ENCODE assay signal across 28 cellular contexts in the genomic region with DNA sequence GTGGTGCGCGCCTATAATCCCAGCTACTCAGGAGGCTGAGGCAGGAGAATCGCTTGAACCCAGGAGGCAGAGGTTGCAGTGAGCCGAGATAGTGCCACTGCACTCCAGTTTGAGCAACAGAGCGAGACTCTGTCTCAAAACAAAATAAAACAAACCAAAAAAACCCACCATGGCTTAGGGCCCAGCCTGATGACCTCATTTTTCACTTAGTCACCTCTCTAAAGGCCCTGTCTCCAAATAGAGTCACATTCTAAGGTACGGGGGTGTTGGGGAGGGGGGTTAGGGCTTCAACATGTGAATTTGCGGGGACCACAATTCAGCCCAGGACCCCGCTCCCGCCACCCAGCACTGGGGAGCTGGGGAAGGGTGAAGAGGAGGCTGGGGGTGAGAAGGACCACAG. TPM values are rescaled to one million over a fixed set of nuclear protein-coding genes. Genes with fewer than 3 reads are reported as not detected.
DNase-seq lines count a peak whose midpoint lies in the region; ATAC-seq, FAIRE-seq and TF ChIP-seq lines count a peak whose summit lies in the region.
"Had no signal": no experiment of that assay in that cellular context is flagged by ENCODE, and none has a peak within 500 bp of the region (broad histone marks: within the 10 kb centered on the region; RNA-seq: fewer than 3 reads in every experiment).

No MANE protein-coding gene starts in this region.

- no peaks in the 10 kb centered on the region for H3K36me3 ChIP-seq in astrocyte (ENCODE audit: insufficient read depth, low read length)
- H3K36me3 ChIP-seq: BE2C, transverse colon had no signal

- peaks cover 6% of the 10 kb centered on the region for H3K4me1 Mint-ChIP-seq in astrocyte (ENCODE audit: low read depth, unreplicated experiment)
- H3K4me1 Mint-ChIP-seq: T-cell had no signal

- no peak overlapping the region for H3K27ac ChIP-seq in astrocyte (ENCODE audit: low read depth, low read length)
- H3K27ac ChIP-seq: epithelial cell of prostate, transverse colon had no signal

- ATAC-seq in GM21737 (IDR thresholded peaks at IDR 0.05; ENCODE audit: unreplicated experiment) (no peak), HG02588 (IDR thresholded peaks at IDR 0.05; ENCODE audit: unreplicated experiment) (no peak)
- ATAC-seq: activated T-cell treated with anti-CD3 and anti-CD28 coated beads, Interleukin-2, amount 50 U/mL, for 72 hours; Panc1; T-cell had no signal

- H3K79me2 ChIP-seq in astrocyte (ENCODE audit: insufficient read depth, low read length): no peaks in the 10 kb centered on the region

- no peak overlapping the region for H3K4me3 Mint-ChIP-seq in astrocyte (ENCODE audit: unreplicated experiment)
- H3K4me3 Mint-ChIP-seq: activated naive CD4-positive, alpha-beta T cell treated with anti-CD3 and anti-CD28 coated beads for 36 hours; activated T-cell treated with anti-CD3 and anti-CD28 coated beads, Interleukin-2, amount 50 U/mL, for 72 hours; stimulated activated naive CD8-positive, alpha-beta T cell treated with anti-CD3 and anti-CD28 coated beads, Interleukin-15, Interleukin-2, amounts not matched to agents 100 ng/mL and 50 ng/mL, for 24 hours; T-cell had no signal

- peaks cover 7% of the 10 kb centered on the region for H3K27me3 Mint-ChIP-seq in astrocyte (ENCODE audit: low read depth, unreplicated experiment)
- H3K27me3 Mint-ChIP-seq: stimulated activated naive CD8-positive, alpha-beta T cell treated with anti-CD3 and anti-CD28 coated beads, Interleukin-15, Interleukin-2, amounts not matched to agents 100 ng/mL and 50 ng/mL, for 24 hours; T-cell had no signal

- no peaks in the 10 kb centered on the region for H3K9me3 Mint-ChIP-seq in astrocyte (ENCODE audit: unreplicated experiment)
- H3K9me3 Mint-ChIP-seq: activated naive CD4-positive, alpha-beta T cell treated with anti-CD3 and anti-CD28 coated beads for 36 hours; activated T-cell treated with anti-CD3 and anti-CD28 coated beads, Interleukin-2, amount 50 U/mL, for 72 hours; stimulated activated naive CD8-positive, alpha-beta T cell treated with anti-CD3 and anti-CD28 coated beads, Interleukin-15, Interleukin-2, amounts not matched to agents 100 ng/mL and 50 ng/mL, for 24 hours; T-cell had no signal

- peaks cover 2% of the 10 kb centered on the region for H3K36me3 Mint-ChIP-seq in astrocyte (ENCODE audit: low read depth, unreplicated experiment)
- H3K36me3 Mint-ChIP-seq: T-cell had no signal

- no peaks in the 10 kb centered on the region for H3K27me3 ChIP-seq in astrocyte (ENCODE audit: insufficient read depth, low read length)
- H3K27me3 ChIP-seq: BE2C, transverse colon had no signal

- no peaks in the 10 kb centered on the region for H4K20me1 ChIP-seq in astrocyte (ENCODE audit: insufficient read depth, low read length)

- peaks cover 6% of the 10 kb centered on the region for H3K4me1 ChIP-seq in astrocyte (ENCODE audit: insufficient read depth, low read length)
- H3K4me1 ChIP-seq: BE2C had no signal

- H2AFZ ChIP-seq in astrocyte (ENCODE audit: low read depth, low read length): no peak overlapping the region

- no peak for FAIRE-seq in astrocyte (lab: Jason Lieb, UNC)
- FAIRE-seq: H1 had no signal

- no peaks in the 10 kb centered on the region for H3K9me3 ChIP-seq in astrocyte (ENCODE audit: insufficient read depth, low read depth, low read length)
- H3K9me3 ChIP-seq: BE2C, Caco-2, transverse colon had no signal

- H3K9ac ChIP-seq in astrocyte (ENCODE audit: low read length): no peak overlapping the region

- H3K4me3 ChIP-seq in astrocyte (ENCODE audit: insufficient read depth, low read depth, low read length): no peak overlapping the region
- no peak overlapping the region for H3K4me3 ChIP-seq in foreskin fibroblast (ENCODE audit: low read depth in 1 of 2, low read length in 2 of 2)
- H3K4me3 ChIP-seq: transverse colon had no signal

- no peak for TF ChIP-seq CTCF in astrocyte (IDR thresholded peaks at IDR 0.05; ENCODE audit: insufficient read depth, low read depth, low read length)
- TF ChIP-seq CTCF in foreskin fibroblast (IDR thresholded peaks at IDR 0.05; ENCODE audit: low read depth, low read length): no peak

- H3K4me2 ChIP-seq in astrocyte (ENCODE audit: low read length): peak overlapping the region; percentile 22

- no peak overlapping the region for H3K27ac Mint-ChIP-seq in astrocyte (ENCODE audit: unreplicated experiment)
- H3K27ac Mint-ChIP-seq: activated naive CD4-positive, alpha-beta T cell treated with anti-CD3 and anti-CD28 coated beads for 36 hours; activated T-cell treated with anti-CD3 and anti-CD28 coated beads, Interleukin-2, amount 50 U/mL, for 72 hours; stimulated activated naive CD8-positive, alpha-beta T cell treated with anti-CD3 and anti-CD28 coated beads, Interleukin-15, Interleukin-2, amounts not matched to agents 100 ng/mL and 50 ng/mL, for 24 hours; T-cell had no signal

- DNase-seq in A172 (ENCODE audit: low spot score): peak; percentile 22
- peak; percentile 9 for DNase-seq in HS-5 (ENCODE audit: low read depth)
- peak; percentile 46 for DNase-seq in astrocyte (ENCODE audit: low read depth)
- DNase-seq in foreskin fibroblast: peak; percentile 26 to 67
- no peak for DNase-seq in nucleus accumbens (lab: John Stamatoyannopoulos, UW)
- no peak for DNase-seq in C1 segment of cervical spinal cord (lab: John Stamatoyannopoulos, UW)
- DNase-seq: 8988T; activated CD4-positive, alpha-beta T cell treated with anti-CD3 and anti-CD28 coated beads for 4 hours; activated naive CD4-positive, alpha-beta T cell treated with anti-CD3 and anti-CD28 coated beads for 36 hours; activated T-cell treated with anti-CD3 and anti-CD28 coated beads, Interleukin-2, amount 50 U/mL, for 72 hours; BE2C; Caco-2; DMS79 treated with DMSO at 0.1 percent for 48 hours; NCI-H2029; stimulated activated CD4-positive, alpha-beta T cell treated with anti-CD3 and anti-CD28 coated beads, Interleukin-12 subunit alpha, Interleukin-12 subunit beta, amount 100 ng/mL, for 4 hours; stimulated activated CD4-positive, alpha-beta T cell treated with anti-CD3 and anti-CD28 coated beads, Interleukin-4, amount 100 ng/mL, for 4 hours; T-cell; transverse colon had no signal

RNA-seq across cellular contexts. Expression of a gene that starts 1.4 kb away (rescaled TPM):
- not detected in 2 replicates for total RNA-seq in A172 (2014; rRNA removed; shearing (Covaris generic))
- not detected in 2 replicates for total RNA-seq in astrocyte
- total RNA-seq: activated CD8-positive, alpha-beta memory T cell treated with anti-CD3 and anti-CD28 coated beads for 36 hours; activated naive CD4-positive, alpha-beta T cell treated with anti-CD3 and anti-CD28 coated beads for 36 hours; activated T-cell treated with anti-CD3 and anti-CD28 coated beads, Interleukin-2, amount 50 U/mL, for 72 hours; Caco-2; H1; kidney epithelial cell; lung microvascular endothelial cell; NCI-H460; T-cell; transverse colon had no signal

Comparison
In these comparisons a context has a peak if more than half of its experiments do, and no peak if none do; other contexts are left out.
1. DNase-seq: peak in A172 (single experiment), HS-5 (single experiment), astrocyte (single experiment) and foreskin fibroblast (2 of 2); none in nucleus accumbens (0 of 56) and C1 segment of cervical spinal cord (0 of 14).